Comparison of ENCODE assay signal across 32 cellular contexts in the genomic region with DNA sequence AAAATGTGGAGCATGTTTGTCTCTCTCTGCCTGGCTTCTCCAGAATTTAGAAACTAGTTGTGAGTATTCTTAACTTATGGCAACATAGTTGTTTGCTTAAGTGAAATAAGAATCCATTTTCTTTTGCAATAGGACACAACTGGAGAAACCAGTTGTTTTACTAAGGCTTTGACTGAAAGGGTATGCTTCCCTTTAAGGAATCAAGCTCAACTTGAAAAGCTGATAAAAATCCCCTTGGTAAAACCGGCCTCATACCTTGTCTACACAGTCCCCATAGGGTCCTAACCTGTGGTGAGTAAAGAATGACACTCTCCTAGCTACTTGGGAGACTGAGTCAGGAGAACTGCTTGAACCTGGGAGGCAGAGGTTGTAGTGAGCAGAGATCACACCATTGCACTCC.
"Had no signal": no experiment of that assay in that cellular context is flagged by ENCODE, and none has a peak within 500 bp of the region (broad histone marks: within the 10 kb centered on the region; RNA-seq: fewer than 3 reads in every experiment).

No MANE protein-coding gene starts in this region.

- H3K9me3 Mint-ChIP-seq: activated naive CD4-positive, alpha-beta T cell treated with anti-CD3 and anti-CD28 coated beads, Interleukin-2, amount 50 U/mL, for 24 hours; activated T-helper 17 cell treated with anti-CD3 and anti-CD28 coated beads, Interleukin-2, amount 50 U/mL, for 72 hours had no signal

- H3K9me3 ChIP-seq: adrenal gland, colonic mucosa, esophagus muscularis mucosa, gastrocnemius medialis had no signal

- DNase-seq: activated CD4-positive, alpha-beta memory T cell treated with anti-CD3 and anti-CD28 coated beads, Interleukin-2, amount 10 ng/mL, durations not matched to agents 7 days and 5 days; activated CD4-positive, alpha-beta T cell treated with anti-CD3 and anti-CD28 coated beads for 4 hours; activated CD4-positive, alpha-beta T cell treated with anti-CD3 and anti-CD28 coated beads, Interleukin-2, amount 10 ng/mL, durations not matched to agents 7 days and 5 days; activated CD4-positive, alpha-beta T cell treated with anti-CD3 and anti-CD28 coated beads, Interleukin-2, amount 50 U/mL, for 4 hours; activated CD4-positive, CD25-positive, alpha-beta regulatory T cell; activated CD4-positive, CD25-positive, alpha-beta regulatory T cell treated with anti-CD3 and anti-CD28 coated beads, Interleukin-2, amount 50 U/mL, for 72 hours; activated CD8-positive, alpha-beta memory T cell treated with anti-CD3 and anti-CD28 coated beads for 24 hours; activated effector memory CD4-positive, alpha-beta T cell treated with Interleukin-2 at 50 U/mL for 16 hours; activated gamma-delta T cell treated with Interleukin-2 at 50 U/mL for 16 hours; activated naive CD4-positive, alpha-beta T cell treated with anti-CD3 and anti-CD28 coated beads for 36 hours; activated naive CD8-positive, alpha-beta T cell treated with anti-CD3 and anti-CD28 coated beads for 36 hours; activated naive CD8-positive, alpha-beta T cell treated with anti-CD3 and anti-CD28 coated beads, Interleukin-2, amount 50 U/mL, for 24 hours; activated T-cell treated with anti-CD3 and anti-CD28 coated beads, Interleukin-2, amount 50 U/mL, for 4 hours; adrenal gland; amygdala; aorta; body of pancreas; central memory CD4-positive, alpha-beta T cell; cerebellar nuclear complex; colonic mucosa; effector CD8-positive, alpha-beta T cell; foreskin keratinocyte; gastrocnemius medialis; glutamatergic neuron; heart left ventricle; T-helper 2 cell had no signal

- H3K27me3 Mint-ChIP-seq: activated CD4-positive, alpha-beta memory T cell treated with anti-CD3 and anti-CD28 coated beads, Interleukin-2, amount 10 ng/mL, durations not matched to agents 7 days and 5 days; activated CD4-positive, alpha-beta T cell treated with anti-CD3 and anti-CD28 coated beads, Interleukin-2, amount 10 ng/mL, durations not matched to agents 7 days and 5 days; activated naive CD4-positive, alpha-beta T cell treated with anti-CD3 and anti-CD28 coated beads, Interleukin-2, amount 50 U/mL, for 24 hours; activated naive CD8-positive, alpha-beta T cell treated with anti-CD3 and anti-CD28 coated beads for 36 hours; activated naive CD8-positive, alpha-beta T cell treated with anti-CD3 and anti-CD28 coated beads, Interleukin-2, amount 50 U/mL, for 24 hours; activated T-helper 17 cell treated with anti-CD3 and anti-CD28 coated beads, Interleukin-2, amount 50 U/mL, for 72 hours had no signal

- H3K4me3 Mint-ChIP-seq: activated CD4-positive, alpha-beta memory T cell treated with anti-CD3 and anti-CD28 coated beads, Interleukin-2, amount 10 ng/mL, durations not matched to agents 7 days and 5 days; activated CD4-positive, alpha-beta T cell treated with anti-CD3 and anti-CD28 coated beads, Interleukin-2, amount 10 ng/mL, durations not matched to agents 7 days and 5 days; activated naive CD4-positive, alpha-beta T cell treated with anti-CD3 and anti-CD28 coated beads for 36 hours; activated naive CD4-positive, alpha-beta T cell treated with anti-CD3 and anti-CD28 coated beads, Interleukin-2, amount 50 U/mL, for 24 hours; activated naive CD8-positive, alpha-beta T cell treated with anti-CD3 and anti-CD28 coated beads for 36 hours; activated naive CD8-positive, alpha-beta T cell treated with anti-CD3 and anti-CD28 coated beads, Interleukin-2, amount 50 U/mL, for 24 hours; activated T-cell treated with anti-CD3 and anti-CD28 coated beads, Interleukin-2, amount 50 U/mL, for 4 hours; activated T-helper 17 cell treated with anti-CD3 and anti-CD28 coated beads, Interleukin-2, amount 50 U/mL, for 72 hours had no signal

- H3K27ac ChIP-seq: adrenal gland, body of pancreas, cardiac muscle cell, colonic mucosa, esophagus muscularis mucosa, foreskin keratinocyte, gastrocnemius medialis, heart left ventricle had no signal

- FAIRE-seq: endometrium, endothelial cell of umbilical vein had no signal

- H3K4me1 ChIP-seq: adrenal gland, colonic mucosa, esophagus muscularis mucosa, foreskin keratinocyte had no signal

- H3K27ac Mint-ChIP-seq: activated CD4-positive, alpha-beta memory T cell treated with anti-CD3 and anti-CD28 coated beads, Interleukin-2, amount 10 ng/mL, durations not matched to agents 7 days and 5 days; activated CD4-positive, alpha-beta T cell treated with anti-CD3 and anti-CD28 coated beads, Interleukin-2, amount 10 ng/mL, durations not matched to agents 7 days and 5 days; activated naive CD4-positive, alpha-beta T cell treated with anti-CD3 and anti-CD28 coated beads for 36 hours; activated naive CD4-positive, alpha-beta T cell treated with anti-CD3 and anti-CD28 coated beads, Interleukin-2, amount 50 U/mL, for 24 hours; activated naive CD8-positive, alpha-beta T cell treated with anti-CD3 and anti-CD28 coated beads for 36 hours; activated naive CD8-positive, alpha-beta T cell treated with anti-CD3 and anti-CD28 coated beads, Interleukin-2, amount 50 U/mL, for 24 hours; activated T-helper 17 cell treated with anti-CD3 and anti-CD28 coated beads, Interleukin-2, amount 50 U/mL, for 72 hours had no signal

- ATAC-seq: activated naive CD8-positive, alpha-beta T cell treated with anti-CD3 and anti-CD28 coated beads, Interleukin-2, amount 50 U/mL, for 24 hours; activated T-cell treated with anti-CD3 and anti-CD28 coated beads, Interleukin-2, amount 50 U/mL, for 4 hours; activated T-helper 17 cell treated with anti-CD3 and anti-CD28 coated beads, Interleukin-2, amount 50 U/mL, for 72 hours; body of pancreas; foreskin keratinocyte; gastrocnemius medialis; heart left ventricle had no signal

- H3K27me3 ChIP-seq: adrenal gland, body of pancreas, cardiac muscle cell, colonic mucosa, esophagus muscularis mucosa, foreskin keratinocyte, gastrocnemius medialis, heart left ventricle had no signal

- H3K36me3 ChIP-seq: adrenal gland, cardiac muscle cell, colonic mucosa, esophagus muscularis mucosa, gastrocnemius medialis, heart left ventricle had no signal

- H3K4me1 Mint-ChIP-seq: activated CD4-positive, alpha-beta memory T cell treated with anti-CD3 and anti-CD28 coated beads, Interleukin-2, amount 10 ng/mL, durations not matched to agents 7 days and 5 days; activated CD4-positive, alpha-beta T cell treated with anti-CD3 and anti-CD28 coated beads, Interleukin-2, amount 10 ng/mL, durations not matched to agents 7 days and 5 days; activated naive CD8-positive, alpha-beta T cell treated with anti-CD3 and anti-CD28 coated beads, Interleukin-2, amount 50 U/mL, for 24 hours; activated T-helper 17 cell treated with anti-CD3 and anti-CD28 coated beads, Interleukin-2, amount 50 U/mL, for 72 hours had no signal

- H3K4me3 ChIP-seq: adrenal gland, body of pancreas, cardiac muscle cell, colonic mucosa, esophagus muscularis mucosa, gastrocnemius medialis, heart left ventricle had no signal
